ENCODE assay signal across 25 cellular contexts in genomic region chr7:16144361-16144760, GRCh38.
"Had no signal": no experiment of that assay in that cellular context is flagged by ENCODE, and none has a peak within 500 bp of the region (broad histone marks: within the 10 kb centered on the region; RNA-seq: fewer than 3 reads in every experiment).

No MANE protein-coding gene starts in this region.

- H3K9ac ChIP-seq: KMS-11 had no signal

- H3K36me3 ChIP-seq: MG63, SJSA1 had no signal

- H3K4me2 ChIP-seq: KMS-11 had no signal

- DNase-seq: Kasumi-1, MG63, NCI-H1092, NCI-H1105 treated with DMSO at 0.1 percent for 48 hours, NCI-H1417 treated with DMSO at 0.1 percent for 48 hours, NCI-H146, NCI-H1694 treated with DMSO at 0.1 percent for 48 hours, NCI-H1930, NCI-H2081, NCI-H2107, NCI-H226, NCI-H446, NCI-H510A, NCI-H524 treated with DMSO at 0.1 percent for 48 hours, NCI-H69, NCI-H774, Right ventricle myocardium superior, RPMI8226, SIG-M5 had no signal

- H3K4me1 ChIP-seq: SJSA1 had no signal

- H3K4me3 ChIP-seq: K562, MG63, SJSA1, SK-N-MC had no signal

- H3K27ac ChIP-seq: HL-60, KMS-11, SJSA1, SK-N-MC had no signal

- H3K27me3 Mint-ChIP-seq: IgD-negative memory B cell had no signal

- H3K4me1 Mint-ChIP-seq: IgD-negative memory B cell had no signal

- H3K27ac Mint-ChIP-seq: IgD-negative memory B cell had no signal

- H3K27me3 ChIP-seq: MG63, SJSA1 had no signal

- H3K9me3 ChIP-seq: SJSA1 had no signal

- H3K4me3 Mint-ChIP-seq: IgD-negative memory B cell had no signal
